32 cellular contexts compared by ENCODE assay signal in genomic region chr2:232388324-232388891, GRCh38. TPM values are rescaled to one million over a fixed set of nuclear protein-coding genes. Genes with fewer than 3 reads are reported as not detected.
DNase-seq lines count a peak whose midpoint lies in the region; ATAC-seq, FAIRE-seq and TF ChIP-seq lines count a peak whose summit lies in the region.
"Had no signal": no experiment of that assay in that cellular context is flagged by ENCODE, and none has a peak within 500 bp of the region (broad histone marks: within the 10 kb centered on the region; RNA-seq: fewer than 3 reads in every experiment).

No MANE protein-coding gene starts in this region.

- H3F3A ChIP-seq in GM23338 (replicated peaks; ENCODE audit: low read depth) = peaks cover 3% of the 10 kb centered on the region; the same call in 1 of the 2 replicates

- no peaks in the 10 kb centered on the region for H3K9me3 ChIP-seq in HepG2 (ENCODE audit: low read length)

- peak overlapping the region; percentile 80 for H2AFZ ChIP-seq in GM23338
- H2AFZ ChIP-seq in HepG2 (ENCODE audit: low read length) = no peak overlapping the region

- H3K36me3 Mint-ChIP-seq in GM23338 (ENCODE audit: low read depth) = no peaks in the 10 kb centered on the region; the same call in 1 of the 3 replicates
- H3K36me3 Mint-ChIP-seq in chondrocyte (ENCODE audit: low read depth) = no peaks in the 10 kb centered on the region
- H3K36me3 Mint-ChIP-seq: T-cell had no signal

- H3K4me3 Mint-ChIP-seq in GM23338 (peak overlapping the region; percentile 73; the same call in 2 of the 3 replicates), chondrocyte (ENCODE audit: unreplicated experiment) (no peak overlapping the region)
- H3K4me3 Mint-ChIP-seq: activated CD4-positive, alpha-beta T cell treated with anti-CD3 and anti-CD28 coated beads for 36 hours; activated T-cell treated with anti-CD3 and anti-CD28 coated beads, Interleukin-2, amount 50 U/mL, for 24 hours; dendritic cell treated with granulocyte-macrophage colony-stimulating factor and Interleukin-4, amounts not matched to agents 40 ng/mL and 50 ng/mL, for 4 days; T-cell had no signal

- H3K27me3 ChIP-seq in GM23338 (ENCODE audit: insufficient read depth) (peaks cover 70% of the 10 kb centered on the region), HepG2 (ENCODE audit: control insufficient read depth in 1 of 2, insufficient read depth in 2 of 2, low read length in 2 of 2) (peaks cover 13 to 85% of the 10 kb centered on the region in 2 experiments)

- no peak for FAIRE-seq in HepG2 (lab: Jason Lieb, UNC)
- FAIRE-seq: islet of Langerhans had no signal

- H3K4me1 ChIP-seq in GM23338 (ENCODE audit: insufficient read depth) = peaks cover 19% of the 10 kb centered on the region
- H3K4me1 ChIP-seq in HepG2 (ENCODE audit: insufficient read depth, low read length) = no peaks in the 10 kb centered on the region

- intact Hi-C loops in HepG2 (cut with micrococcal nuclease; ENCODE audit: unreplicated experiment) (no loop called here), posterior vena cava (cut with DNase I) (no loop called here)

- H4K20me1 ChIP-seq in GM23338 (replicated peaks; ENCODE audit: insufficient read depth) (no peaks in the 10 kb centered on the region), HepG2 (ENCODE audit: insufficient read depth, low read length) (no peaks in the 10 kb centered on the region)

- TF ChIP-seq EP300 in HepG2 (IDR thresholded peaks at IDR 0.05; ENCODE audit: low read depth in 2 of 2, low read length in 2 of 2) (no peak), HepG2 (CRISPR knock-in tag; IDR thresholded peaks at IDR 0.05; ENCODE audit: borderline replicate concordance) (no peak)

- ATAC-seq in GM23338 (peak; percentile 32), HepG2 (peak; percentile 36)
- ATAC-seq: activated CD4-positive, alpha-beta T cell treated with anti-CD3 and anti-CD28 coated beads for 36 hours; T-cell had no signal

- H3K27ac ChIP-seq in GM23338 (ENCODE audit: low read depth) (no peak overlapping the region), HepG2 (ENCODE audit: extremely low read length, insufficient read depth, low read length) (no peak overlapping the region)

- BruUV-seq in HepG2 (replicated peaks; lab: Mats Ljungman, UMichigan) = no TSS peak

- 30% methylated on average over 18 of the region's 42 CpGs for WGBS in HepG2 (ENCODE audit: low lambda C conversion rate)

- no peak for TF ChIP-seq POLR2A in HepG2 (IDR thresholded peaks at IDR 0.05; ENCODE audit: insufficient read depth in 1 of 2, low read depth in 2 of 2, low read length in 2 of 2)

- H3K27ac Mint-ChIP-seq in GM23338 (no peak overlapping the region), chondrocyte (ENCODE audit: unreplicated experiment) (no peak overlapping the region)
- H3K27ac Mint-ChIP-seq: activated CD4-positive, alpha-beta T cell treated with anti-CD3 and anti-CD28 coated beads for 36 hours; activated T-cell treated with anti-CD3 and anti-CD28 coated beads, Interleukin-2, amount 50 U/mL, for 24 hours; dendritic cell treated with granulocyte-macrophage colony-stimulating factor and Interleukin-4, amounts not matched to agents 40 ng/mL and 50 ng/mL, for 4 days; T-cell; type B pancreatic cell had no signal

- POLR2A ChIA-PET in HepG2 (lab: Yijun Ruan, JAX) = no interaction called here

- no peaks in the 10 kb centered on the region for H3K36me3 ChIP-seq in GM23338 (ENCODE audit: insufficient read depth)
- H3K36me3 ChIP-seq in HepG2 (replicated peaks in 1 of 2; ENCODE audit: control insufficient read depth in 1 of 2, insufficient read depth in 2 of 2, low read length in 2 of 2) = no peaks in the 10 kb centered on the region

- H3K9ac ChIP-seq in HepG2 (ENCODE audit: insufficient read depth, low read depth, low read length) = no peak overlapping the region

- peaks cover 64% of the 10 kb centered on the region for H3K27me3 Mint-ChIP-seq in GM23338 (ENCODE audit: insufficient read depth, low read depth, poor library complexity)
- H3K27me3 Mint-ChIP-seq in chondrocyte (ENCODE audit: low read depth) = peaks cover 13% of the 10 kb centered on the region

- CTCF ChIA-PET in HepG2 (lab: Yijun Ruan, JAX; ENCODE audit: low intra/inter-chr PET ratio, low total read pairs) = no interaction called here

- TF ChIP-seq RAD21 in HepG2 (CRISPR knock-in tag; IDR thresholded peaks at IDR 0.05) = no peak

- TF ChIP-seq CTCF in GM23338 (conservative IDR thresholded peaks at IDR 0.05; ENCODE audit: low read depth in 2 of 2) (no peak), chondrocyte (IDR thresholded peaks at IDR 0.05) (no peak), HepG2 (CRISPR knock-in tag; IDR thresholded peaks at IDR 0.05) (no peak), GM10266 (IDR thresholded peaks at IDR 0.05; ENCODE audit: control insufficient read depth, insufficient read depth, low read depth, missing control alignments) (no peak)

- peak; percentile 70 for DNase-seq in GM23338 (ENCODE audit: low spot score)
- DNase-seq in chondrocyte (ENCODE audit: low spot score) = peak; percentile 91
- no peak for DNase-seq in HepG2 (ENCODE audit: low spot score)
- peak; percentile 74 for DNase-seq in posterior vena cava (ENCODE audit: low spot score)
- DNase-seq in SHP77 (lab: John Stamatoyannopoulos, UW) = no peak
- no peak for DNase-seq in activated naive CD4-positive, alpha-beta T cell (lab: John Stamatoyannopoulos, UW)
- no peak for DNase-seq in GM10266 (ENCODE audit: extremely low spot score)
- DNase-seq in NCI-H1694 treated with DMSO at 0.1 percent for 48 hours (lab: John Stamatoyannopoulos, UW) = no peak
- DNase-seq: ACHN; activated CD4-positive, alpha-beta T cell treated with anti-CD3 and anti-CD28 coated beads for 36 hours; activated CD8-positive, alpha-beta memory T cell treated with anti-CD3 and anti-CD28 coated beads for 24 hours; activated naive CD4-positive, alpha-beta T cell treated with Interleukin-2 at 50 U/mL for 16 hours; activated T-cell treated with anti-CD3 and anti-CD28 coated beads, Interleukin-2, amount 50 U/mL, for 24 hours; amniotic stem cell; C1 segment of cervical spinal cord; Calu3; EL; head of caudate nucleus; Kasumi-1; NCI-H187; OCI-M1; Right ventricle myocardium superior; stimulated activated CD8-positive, alpha-beta memory T cell treated with anti-CD3 and anti-CD28 coated beads, Interleukin-4, amount 100 ng/mL, for 48 hours; T-cell had no signal

- H3K9me2 ChIP-seq in GM23338 (ENCODE audit: insufficient read depth) = no peaks in the 10 kb centered on the region

- H3K79me2 ChIP-seq in GM23338 (replicated peaks; ENCODE audit: insufficient read depth) (no peaks in the 10 kb centered on the region), HepG2 (ENCODE audit: insufficient read depth, low read length) (no peaks in the 10 kb centered on the region)

- in situ Hi-C loops in HepG2 (cut with HindIII; ENCODE audit: extremely low pct_ligation_motif_present, low pct_unique_long_range_greater_than_20kb) = no loop called here

- no peaks in the 10 kb centered on the region for H3K9me3 Mint-ChIP-seq in GM23338
- H3K9me3 Mint-ChIP-seq in chondrocyte (ENCODE audit: low read depth) = no peaks in the 10 kb centered on the region
- H3K9me3 Mint-ChIP-seq: activated T-cell treated with anti-CD3 and anti-CD28 coated beads, Interleukin-2, amount 50 U/mL, for 24 hours; T-cell; type B pancreatic cell had no signal

- H3K4me1 Mint-ChIP-seq in GM23338 = peaks cover 19% of the 10 kb centered on the region
- peaks cover 42% of the 10 kb centered on the region for H3K4me1 Mint-ChIP-seq in chondrocyte (ENCODE audit: low read depth)

- peak overlapping the region; percentile 76 for H3K4me3 ChIP-seq in GM23338
- H3K4me3 ChIP-seq in HepG2 (replicated peaks in 1 of 3; ENCODE audit: insufficient read depth in 1 of 3, low read depth in 2 of 3, low read length in 3 of 3) = peak overlapping the region in 1 of 3 experiments; percentile 8; a peak in 1 of 6 replicates

- peak overlapping the region; percentile 93 for H3K4me2 ChIP-seq in GM23338
- H3K4me2 ChIP-seq in HepG2 (ENCODE audit: low read depth, low read length) = no peak overlapping the region

RNA-seq across cellular contexts. Expression of gene ALPP, which starts 9.9 kb away (rescaled TPM):
- 0.28 and 0.31 TPM in 2 replicates for total RNA-seq in GM23338 (2014; rRNA removed; shearing (Covaris generic))
- polyA plus RNA-seq in GM23338 (2016; fragmentation: Nextera tagmentation; extraction: Ambion mirVana) (0.07 TPM in 1 of 2 replicates, not detected in the other), HepG2 (2011; rRNA removed) (not detected in 2 replicates)
- total RNA-seq in chondrocyte (not detected in 3 replicates), HepG2 (2016; rRNA removed; fragmentation: Illumina TruSeq; extraction: Trizol) (not detected in 2 replicates), posterior vena cava (not detected)
- not detected in 2 replicates for total RNA-seq in HepG2 (2016; cell fraction: cytosol; rRNA removed; fragmentation: Illumina TruSeq; extraction: Trizol; ENCODE audit: low read depth)
- not detected in 2 replicates for total RNA-seq in HepG2 (2016; cell fraction: insoluble cytoplasmic fraction; rRNA removed; fragmentation: Illumina TruSeq; extraction: Trizol)
- total RNA-seq in HepG2 (2016; cell fraction: membrane; rRNA removed; fragmentation: Illumina TruSeq; extraction: Trizol) = not detected in 2 replicates
- not detected in 2 replicates for total RNA-seq in HepG2 (2016; cell fraction: nucleus; rRNA removed; fragmentation: Illumina TruSeq; extraction: Trizol)
- polyA plus RNA-seq in HepG2 (2011; cell fraction: cytosol; rRNA removed) = not detected in 2 replicates
- not detected in 2 replicates for polyA plus RNA-seq in HepG2 (2011; cell fraction: nucleus; rRNA removed)
- not detected in 2 replicates for polyA plus RNA-seq in HepG2 (2012)
- polyA plus RNA-seq in HepG2 (2016; cell fraction: cytosol; fragmentation: Illumina TruSeq; extraction: Trizol; ENCODE audit: low read depth) = not detected in 2 replicates
- polyA plus RNA-seq in HepG2 (2016; cell fraction: insoluble cytoplasmic fraction; fragmentation: Illumina TruSeq; extraction: Trizol; ENCODE audit: low read depth) = not detected in 2 replicates
- polyA plus RNA-seq in HepG2 (2016; cell fraction: membrane; fragmentation: Illumina TruSeq; extraction: Trizol; ENCODE audit: low read depth) = not detected in 2 replicates
- not detected in 2 replicates for polyA plus RNA-seq in HepG2 (2016; cell fraction: nucleus; fragmentation: Illumina TruSeq; extraction: Trizol; ENCODE audit: insufficient read depth, low read depth)
- polyA minus RNA-seq in HepG2 (2011; rRNA and poly(A)+ RNA removed; ENCODE audit: low replicate concordance) = 1.1 TPM in 1 of 2 replicates, not detected in the other
- polyA minus RNA-seq in HepG2 (2011; cell fraction: cytosol; rRNA and poly(A)+ RNA removed) = not detected in 2 replicates
- not detected in 2 replicates for polyA minus RNA-seq in HepG2 (2011; cell fraction: nucleus; rRNA and poly(A)+ RNA removed)
- total RNA-seq: activated CD4-positive, alpha-beta T cell treated with anti-CD3 and anti-CD28 coated beads for 36 hours; Calu3; lung microvascular endothelial cell; myocyte; osteocyte; Right ventricle myocardium superior; sciatic nerve had no signal

RNA-seq across cellular contexts. Expression of gene ALPG, which starts 18.2 kb away (rescaled TPM):
- 2.5 and 3.8 TPM in 2 replicates for total RNA-seq in GM23338 (2014; rRNA removed; shearing (Covaris generic))
- polyA plus RNA-seq in GM23338 (2016; fragmentation: Nextera tagmentation; extraction: Ambion mirVana) = 0.89 and 1.4 TPM in 2 replicates
- total RNA-seq in chondrocyte = not detected in 3 replicates
- not detected in 2 replicates for total RNA-seq in HepG2 (2016; rRNA removed; fragmentation: Illumina TruSeq; extraction: Trizol)
- not detected in 2 replicates for total RNA-seq in HepG2 (2016; cell fraction: cytosol; rRNA removed; fragmentation: Illumina TruSeq; extraction: Trizol; ENCODE audit: low read depth)
- not detected in 2 replicates for total RNA-seq in HepG2 (2016; cell fraction: insoluble cytoplasmic fraction; rRNA removed; fragmentation: Illumina TruSeq; extraction: Trizol)
- total RNA-seq in HepG2 (2016; cell fraction: membrane; rRNA removed; fragmentation: Illumina TruSeq; extraction: Trizol) = not detected in 2 replicates
- total RNA-seq in HepG2 (2016; cell fraction: nucleus; rRNA removed; fragmentation: Illumina TruSeq; extraction: Trizol) = not detected in 2 replicates
- not detected in 2 replicates for polyA plus RNA-seq in HepG2 (2011; rRNA removed)
- polyA plus RNA-seq in HepG2 (2011; cell fraction: cytosol; rRNA removed) = not detected in 2 replicates
- polyA plus RNA-seq in HepG2 (2011; cell fraction: nucleus; rRNA removed) = not detected in 2 replicates
- polyA plus RNA-seq in HepG2 (2012) = not detected in 2 replicates
- not detected in 2 replicates for polyA plus RNA-seq in HepG2 (2016; cell fraction: cytosol; fragmentation: Illumina TruSeq; extraction: Trizol; ENCODE audit: low read depth)
- polyA plus RNA-seq in HepG2 (2016; cell fraction: insoluble cytoplasmic fraction; fragmentation: Illumina TruSeq; extraction: Trizol; ENCODE audit: low read depth) = not detected in 2 replicates
- polyA plus RNA-seq in HepG2 (2016; cell fraction: membrane; fragmentation: Illumina TruSeq; extraction: Trizol; ENCODE audit: low read depth) = not detected in 2 replicates
- not detected in 2 replicates for polyA plus RNA-seq in HepG2 (2016; cell fraction: nucleus; fragmentation: Illumina TruSeq; extraction: Trizol; ENCODE audit: insufficient read depth, low read depth)
- 0.12 TPM in 1 of 2 replicates, not detected in the other for polyA minus RNA-seq in HepG2 (2011; rRNA and poly(A)+ RNA removed; ENCODE audit: low replicate concordance)
- not detected in 2 replicates for polyA minus RNA-seq in HepG2 (2011; cell fraction: cytosol; rRNA and poly(A)+ RNA removed)
- polyA minus RNA-seq in HepG2 (2011; cell fraction: nucleus; rRNA and poly(A)+ RNA removed) = not detected in 2 replicates
- total RNA-seq in posterior vena cava = not detected
- total RNA-seq: activated CD4-positive, alpha-beta T cell treated with anti-CD3 and anti-CD28 coated beads for 36 hours; Calu3; HT-29; lung microvascular endothelial cell; myocyte; osteocyte; Right ventricle myocardium superior; sciatic nerve had no signal

Comparison
In these comparisons a context has a peak if more than half of its experiments do, and no peak if none do; other contexts are left out.
1. DNase-seq: peak in GM23338 (single experiment), chondrocyte (single experiment) and posterior vena cava (single experiment); none in HepG2 (single experiment), SHP77 (0 of 2), activated naive CD4-positive, alpha-beta T cell (0 of 4), GM10266 (single experiment) and NCI-H1694 treated with DMSO at 0.1 percent for 48 hours (single experiment).